Comparison of ENCODE assay signal across 33 cellular contexts in the genomic region with DNA sequence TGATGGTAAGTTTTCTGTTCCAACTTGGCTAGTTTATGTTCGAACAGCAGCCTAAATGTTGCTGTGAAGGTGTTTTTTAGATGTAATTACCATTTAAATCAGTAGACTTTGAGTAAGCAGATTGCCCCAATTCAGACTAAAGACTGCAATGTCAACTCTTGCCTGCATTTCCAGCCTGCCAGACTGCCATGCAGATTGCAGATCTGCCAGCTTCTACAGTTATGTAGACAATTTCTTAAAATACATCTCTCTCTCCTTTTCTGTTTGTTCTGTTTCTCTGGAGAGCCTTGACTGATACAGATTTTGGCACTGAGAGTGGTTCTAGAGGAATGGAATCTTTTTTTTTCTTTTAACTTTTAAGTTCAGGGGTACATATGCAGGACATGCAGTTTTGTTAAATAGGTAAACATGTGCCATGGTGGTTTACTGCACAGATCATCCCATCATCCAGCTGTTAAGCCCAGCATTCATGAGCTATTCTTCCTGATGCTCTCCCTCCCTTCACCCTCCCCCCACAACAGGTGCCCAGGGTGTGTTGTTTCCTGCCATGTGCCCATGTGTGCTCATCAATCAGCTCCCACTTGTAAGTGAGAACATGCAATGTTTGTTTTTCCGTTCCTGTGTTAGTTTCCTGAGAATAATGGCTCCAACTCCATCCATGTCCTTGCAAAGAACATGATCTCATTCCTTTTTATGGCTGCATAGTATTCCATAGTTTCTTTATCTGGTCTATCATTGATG.
"Had no signal": no experiment of that assay in that cellular context is flagged by ENCODE, and none has a peak within 500 bp of the region (broad histone marks: within the 10 kb centered on the region; RNA-seq: fewer than 3 reads in every experiment).

No MANE protein-coding gene starts in this region.

- H3K4me3 ChIP-seq: adrenal gland, body of pancreas, breast epithelium, K562, MG63, PC-9, SJSA1 had no signal

- H3K27me3 ChIP-seq: adrenal gland, body of pancreas, breast epithelium, MG63, SJSA1 had no signal

- H3K36me3 Mint-ChIP-seq: activated naive CD4-positive, alpha-beta T cell treated with anti-CD3 and anti-CD28 coated beads, Interleukin-2, amount 50 U/mL, for 72 hours had no signal

- ATAC-seq: activated CD4-positive, alpha-beta T cell treated with anti-CD3 and anti-CD28 coated beads for 36 hours; activated CD4-positive, CD25-positive, alpha-beta regulatory T cell treated with anti-CD3 and anti-CD28 coated beads, Interleukin-2, amount 50 U/mL, for 24 hours; activated CD8-positive, alpha-beta T cell treated with anti-CD3 and anti-CD28 coated beads, Interleukin-2, amount 10 ng/mL, durations not matched to agents 7 days and 5 days; activated naive CD4-positive, alpha-beta T cell treated with anti-CD3 and anti-CD28 coated beads, Interleukin-2, amount 50 U/mL, for 72 hours; body of pancreas; K562; Right ventricle myocardium inferior had no signal

- H3K9me3 Mint-ChIP-seq: activated CD4-positive, alpha-beta T cell treated with anti-CD3 and anti-CD28 coated beads, Interleukin-2, amount 10 ng/mL, durations not matched to agents 7 days and 5 days; activated naive CD4-positive, alpha-beta T cell treated with anti-CD3 and anti-CD28 coated beads for 36 hours; activated T-cell treated with anti-CD3 and anti-CD28 coated beads, Interleukin-2, amount 50 U/mL, for 24 hours; activated T-helper 1 cell treated with anti-CD3 and anti-CD28 coated beads, Interleukin-12 subunit alpha, Interleukin-12 subunit beta, Interleukin-2, Interleukin-4 antibody, amounts not matched to agents 30 ng/mL and 10 ng/mL and 1 ng/mL, durations not matched to agents 14 hours and 24 hours and 36 hours; T-helper 2 cell treated with Interferon-gamma antibody and Interleukin-4, amounts not matched to agents 5 μg/mL and 100 μg/mL, for 36 hours had no signal

- H3K27me3 Mint-ChIP-seq: activated CD4-positive, alpha-beta T cell treated with anti-CD3 and anti-CD28 coated beads for 36 hours; activated T-cell treated with anti-CD3 and anti-CD28 coated beads, Interleukin-2, amount 50 U/mL, for 24 hours had no signal

- FAIRE-seq: astrocyte, K562, RCC 7860, TTC549 had no signal

- DNase-seq: activated CD4-positive, alpha-beta T cell treated with anti-CD3 and anti-CD28 coated beads for 36 hours; activated CD4-positive, alpha-beta T cell treated with anti-CD3 and anti-CD28 coated beads, Interleukin-2, amount 10 ng/mL, durations not matched to agents 7 days and 5 days; activated CD4-positive, alpha-beta T cell treated with anti-CD3 and anti-CD28 coated beads, Interleukin-2, amount 50 U/mL, for 48 hours; activated CD8-positive, alpha-beta T cell treated with anti-CD3 and anti-CD28 coated beads, Interleukin-2, amount 10 ng/mL, durations not matched to agents 7 days and 5 days; activated gamma-delta T cell treated with Interleukin-2 at 50 U/mL for 16 hours; activated naive CD4-positive, alpha-beta T cell treated with anti-CD3 and anti-CD28 coated beads for 36 hours; activated T-cell treated with anti-CD3 and anti-CD28 coated beads, Interleukin-2, amount 50 U/mL, for 24 hours; adrenal gland; body of pancreas; MG63; NCI-H1048; NCI-H1105 treated with DMSO at 0.1 percent for 48 hours; NCI-H1436; NCI-H1694; NCI-H1930; NCI-H510A; NCI-H526; NK-92 treated with Interleukin-12 subunit alpha and Interleukin-12 subunit beta, amount 100 ng/mL, for 24 hours; PC-9; SK-N-SH had no signal

- H3K36me3 ChIP-seq: adrenal gland, breast epithelium, MG63, SJSA1 had no signal

- H3K9me3 ChIP-seq: adrenal gland, body of pancreas, breast epithelium, MG63, SJSA1, SK-N-SH had no signal

- H3K27ac ChIP-seq: adrenal gland, body of pancreas, breast epithelium, PC-9, RWPE1, SJSA1 had no signal

- H3K4me1 ChIP-seq: adrenal gland, body of pancreas, breast epithelium, SJSA1 had no signal

- H3K4me3 Mint-ChIP-seq: activated CD4-positive, alpha-beta T cell treated with anti-CD3 and anti-CD28 coated beads for 36 hours; activated CD4-positive, alpha-beta T cell treated with anti-CD3 and anti-CD28 coated beads, Interleukin-2, amount 10 ng/mL, durations not matched to agents 7 days and 5 days; activated CD8-positive, alpha-beta T cell treated with anti-CD3 and anti-CD28 coated beads, Interleukin-2, amount 10 ng/mL, durations not matched to agents 7 days and 5 days; activated naive CD4-positive, alpha-beta T cell treated with anti-CD3 and anti-CD28 coated beads for 36 hours; activated T-cell treated with anti-CD3 and anti-CD28 coated beads, Interleukin-2, amount 50 U/mL, for 24 hours; activated T-helper 1 cell treated with anti-CD3 and anti-CD28 coated beads, Interleukin-12 subunit alpha, Interleukin-12 subunit beta, Interleukin-2, Interleukin-4 antibody, amounts not matched to agents 30 ng/mL and 10 ng/mL and 1 ng/mL, durations not matched to agents 14 hours and 24 hours and 36 hours; T-helper 1 cell treated with Interleukin-12 subunit alpha and Interleukin-12 subunit beta and Interleukin-4 antibody, amounts not matched to agents 30 μg/mL and 1 μg/mL, for 36 hours; T-helper 2 cell treated with Interferon-gamma antibody and Interleukin-4, amounts not matched to agents 5 μg/mL and 100 μg/mL, for 36 hours had no signal
